Comparison of ENCODE assay signal across 8 cellular contexts in genomic region chr1:178581351-178581951, GRCh38.
DNase-seq lines count a peak whose midpoint lies in the region; ATAC-seq and TF ChIP-seq lines count a peak whose summit lies in the region.

No MANE protein-coding gene starts in this region.

- no peaks in the 10 kb centered on the region for H3K36me3 Mint-ChIP-seq in activated T-cell treated with anti-CD3 and anti-CD28 coated beads, Interleukin-2, amount 50 U/mL, for 24 hours (ENCODE audit: low read depth)
- no peaks in the 10 kb centered on the region for H3K36me3 Mint-ChIP-seq in progenitor cell of endocrine pancreas (ENCODE audit: insufficient read depth)

- H3K4me1 Mint-ChIP-seq in activated T-cell treated with anti-CD3 and anti-CD28 coated beads, Interleukin-2, amount 50 U/mL, for 24 hours (ENCODE audit: low read depth), result no peaks in the 10 kb centered on the region
- H3K4me1 Mint-ChIP-seq in progenitor cell of endocrine pancreas (ENCODE audit: low read depth), result no peaks in the 10 kb centered on the region

- peaks cover 7% of the 10 kb centered on the region for H3K27me3 Mint-ChIP-seq in activated T-cell treated with anti-CD3 and anti-CD28 coated beads, Interleukin-2, amount 50 U/mL, for 24 hours
- peaks cover 15% of the 10 kb centered on the region for H3K27me3 Mint-ChIP-seq in progenitor cell of endocrine pancreas

- ATAC-seq in GM18867 (IDR thresholded peaks at IDR 0.05; ENCODE audit: unreplicated experiment) (peak; percentile 84), HG02571 (IDR thresholded peaks at IDR 0.05; ENCODE audit: unreplicated experiment) (peak; percentile 88)

- DNase-seq in kidney glomerular epithelial cell (lab: John Stamatoyannopoulos, UW) (peak; percentile 15), progenitor cell of endocrine pancreas (ENCODE audit: low spot score, unreplicated experiment) (no peak)
- DNase-seq in activated T-cell treated with anti-CD3 and anti-CD28 coated beads, Interleukin-2, amount 50 U/mL, for 24 hours, result no peak
- no peak for DNase-seq in activated CD4-positive, alpha-beta T cell treated with anti-CD3 and anti-CD28 coated beads, Interleukin-2, amount 50 U/mL, for 1 hour
- no peak for DNase-seq in activated CD8-positive, alpha-beta memory T cell treated with anti-CD3 and anti-CD28 coated beads, Interleukin-2, amount 50 U/mL, for 4 hours

- no peak overlapping the region for H3K27ac Mint-ChIP-seq in activated T-cell treated with anti-CD3 and anti-CD28 coated beads, Interleukin-2, amount 50 U/mL, for 24 hours
- no peak overlapping the region for H3K27ac Mint-ChIP-seq in progenitor cell of endocrine pancreas

- TF ChIP-seq EP300 in Ishikawa (IDR thresholded peaks at IDR 0.05; ENCODE audit: borderline replicate concordance), result no peak

- H3K9me3 Mint-ChIP-seq in activated T-cell treated with anti-CD3 and anti-CD28 coated beads, Interleukin-2, amount 50 U/mL, for 24 hours, result no peaks in the 10 kb centered on the region
- no peaks in the 10 kb centered on the region for H3K9me3 Mint-ChIP-seq in progenitor cell of endocrine pancreas (ENCODE audit: low read depth)

- H3K4me3 Mint-ChIP-seq in activated T-cell treated with anti-CD3 and anti-CD28 coated beads, Interleukin-2, amount 50 U/mL, for 24 hours, result no peak overlapping the region
- H3K4me3 Mint-ChIP-seq in progenitor cell of endocrine pancreas (ENCODE audit: low read depth), result no peak overlapping the region

- no peak for TF ChIP-seq CTCF in progenitor cell of endocrine pancreas (IDR thresholded peaks at IDR 0.05; ENCODE audit: unreplicated experiment)

- no peak for TF ChIP-seq RAD21 in Ishikawa (IDR thresholded peaks at IDR 0.05; ENCODE audit: low read depth)

TF ChIP-seq in Ishikawa, 13 proteins besides CTCF, POLR2A, EP300 and RAD21:
- TF ChIP-seq NFIC (IDR thresholded peaks at IDR 0.05) (0 out of 2 replicates have a peak, but pooled peaks have one; percentile 10), TAF1 (IDR thresholded peaks at IDR 0.05; ENCODE audit: low read depth) (no peak)
